In the genomic region with DNA sequence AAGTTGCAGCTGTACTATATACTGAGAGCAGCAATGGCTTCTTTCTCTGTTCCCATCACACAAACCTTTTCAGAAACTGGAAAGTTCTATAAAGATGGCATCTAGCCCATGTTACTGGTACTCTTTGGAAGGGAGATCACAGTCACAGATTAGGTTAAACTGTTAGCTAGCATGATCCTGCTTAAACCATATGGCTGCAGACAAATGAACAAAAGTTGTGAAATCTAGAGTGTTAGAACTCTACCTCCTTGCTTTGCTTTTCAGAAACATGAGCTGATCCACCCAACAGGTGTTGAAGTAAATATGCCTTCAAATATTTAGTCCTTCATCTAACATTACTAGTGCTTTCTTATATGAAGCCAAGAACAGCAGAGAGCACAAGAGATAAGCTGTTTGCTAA, we compare ENCODE assay signal across 13 cellular contexts.
DNase-seq lines count a peak whose midpoint lies in the region; ATAC-seq and TF ChIP-seq lines count a peak whose summit lies in the region.
"Had no signal": no experiment of that assay in that cellular context is flagged by ENCODE, and none has a peak within 500 bp of the region (broad histone marks: within the 10 kb centered on the region; RNA-seq: fewer than 3 reads in every experiment).

No MANE protein-coding gene starts in this region.

- H3K36me3 Mint-ChIP-seq in stimulated activated naive CD8-positive, alpha-beta T cell treated with anti-CD3 and anti-CD28 coated beads, Interleukin-15, Interleukin-2, amounts not matched to agents 100 ng/mL and 50 ng/mL, for 24 hours (ENCODE audit: low read depth) = peaks cover 6% of the 10 kb centered on the region

- H3K4me3 ChIP-seq in muscle layer of duodenum (ENCODE audit: low read depth in 1 of 2, low read length in 2 of 2) = no peak overlapping the region
- H3K4me3 ChIP-seq: GM23248, testis had no signal

- DNase-seq in stimulated activated naive CD8-positive, alpha-beta T cell treated with anti-CD3 and anti-CD28 coated beads, Interleukin-15, Interleukin-2, amounts not matched to agents 100 U/mL and 50 U/mL, for 24 hours = no peak
- DNase-seq in caudate nucleus (lab: John Stamatoyannopoulos, UW) (no peak), SIG-M5 (lab: John Stamatoyannopoulos, UW) (no peak), foreskin keratinocyte (no peak), NCI-H748 (lab: John Stamatoyannopoulos, UW; ENCODE audit: unreplicated experiment) (no peak)
- DNase-seq: GM23248; NCI-H1417; NK-92 treated with Interleukin-12 subunit alpha and Interleukin-12 subunit beta, amount 100 ng/mL, for 24 hours; occipital lobe; testis had no signal

- peaks cover 0 to 3% of the 10 kb centered on the region in 2 donors for H3K4me1 ChIP-seq in muscle layer of duodenum (ENCODE audit: control insufficient read depth in 1 of 2, insufficient read depth in 2 of 2, low read length in 2 of 2)
- H3K4me1 ChIP-seq in foreskin keratinocyte = peaks cover 8% of the 10 kb centered on the region
- H3K4me1 ChIP-seq: testis had no signal

- no peak for TF ChIP-seq CTCF in foreskin keratinocyte (conservative IDR thresholded peaks at IDR 0.05)

- peak overlapping the region; percentile 68 for H3K27ac ChIP-seq in caudate nucleus (ENCODE audit: low read depth, low read length)
- peak overlapping the region; percentile 71 for H3K27ac ChIP-seq in muscle layer of duodenum (ENCODE audit: low read length)
- no peak overlapping the region for H3K27ac ChIP-seq in foreskin keratinocyte
- H3K27ac ChIP-seq: GM23248 had no signal

- H3K27me3 ChIP-seq in muscle layer of duodenum (ENCODE audit: low read depth, low read length) = no peaks in the 10 kb centered on the region
- no peaks in the 10 kb centered on the region for H3K27me3 ChIP-seq in foreskin keratinocyte
- H3K27me3 ChIP-seq: testis had no signal

- H3K4me3 Mint-ChIP-seq in stimulated activated naive CD8-positive, alpha-beta T cell treated with anti-CD3 and anti-CD28 coated beads, Interleukin-15, Interleukin-2, amounts not matched to agents 100 ng/mL and 50 ng/mL, for 24 hours = no peak overlapping the region

- peak overlapping the region; percentile 89 for H3K27ac Mint-ChIP-seq in stimulated activated naive CD8-positive, alpha-beta T cell treated with anti-CD3 and anti-CD28 coated beads, Interleukin-15, Interleukin-2, amounts not matched to agents 100 ng/mL and 50 ng/mL, for 24 hours

- peaks cover 42% of the 10 kb centered on the region for H3K4me1 Mint-ChIP-seq in stimulated activated naive CD8-positive, alpha-beta T cell treated with anti-CD3 and anti-CD28 coated beads, Interleukin-15, Interleukin-2, amounts not matched to agents 100 ng/mL and 50 ng/mL, for 24 hours (ENCODE audit: low read depth)

- H3K9me3 ChIP-seq in muscle layer of duodenum (ENCODE audit: control insufficient read depth in 1 of 2, low read length in 2 of 2) = no peaks in the 10 kb centered on the region
- H3K9me3 ChIP-seq: testis had no signal

- no peaks in the 10 kb centered on the region for H3K36me3 ChIP-seq in muscle layer of duodenum (ENCODE audit: control insufficient read depth in 1 of 2, insufficient read depth in 2 of 2, low read length in 2 of 2)

- H3K27me3 Mint-ChIP-seq in stimulated activated naive CD8-positive, alpha-beta T cell treated with anti-CD3 and anti-CD28 coated beads, Interleukin-15, Interleukin-2, amounts not matched to agents 100 ng/mL and 50 ng/mL, for 24 hours = no peaks in the 10 kb centered on the region

- H3K9me3 Mint-ChIP-seq in stimulated activated naive CD8-positive, alpha-beta T cell treated with anti-CD3 and anti-CD28 coated beads, Interleukin-15, Interleukin-2, amounts not matched to agents 100 ng/mL and 50 ng/mL, for 24 hours = no peaks in the 10 kb centered on the region

- no peak for ATAC-seq in stimulated activated naive CD8-positive, alpha-beta T cell treated with anti-CD3 and anti-CD28 coated beads, Interleukin-15, Interleukin-2, amounts not matched to agents 100 U/mL and 50 U/mL, for 24 hours
- ATAC-seq in foreskin keratinocyte = no peak
- ATAC-seq in GM21619 (IDR thresholded peaks at IDR 0.05; ENCODE audit: unreplicated experiment) = no peak
